13 cellular contexts compared by ENCODE assay signal in genomic region chr4:142350886-142351285, GRCh38.
A peak's percentile ranks its signal among the peaks of the same experiment; 100 is the strongest.
DNase-seq lines count a peak whose midpoint lies in the region; ATAC-seq and TF ChIP-seq lines count a peak whose summit lies in the region.
"Had no signal": no experiment of that assay in that cellular context is flagged by ENCODE, and none has a peak within 500 bp of the region (broad histone marks: within the 10 kb centered on the region; RNA-seq: fewer than 3 reads in every experiment).

No MANE protein-coding gene starts in this region.

- no peaks in the 10 kb centered on the region for H3K27me3 Mint-ChIP-seq in MCF 10A (ENCODE audit: insufficient read depth, unreplicated experiment)

- H3K4me1 ChIP-seq in mammary epithelial cell (ENCODE audit: insufficient read depth, low read length) (peaks cover 39% of the 10 kb centered on the region), Panc1 (ENCODE audit: control insufficient read depth, insufficient read depth, low read length) (peaks cover 11% of the 10 kb centered on the region; the same call in 1 of the 2 replicates), left ventricle myocardium inferior (peaks cover 94% of the 10 kb centered on the region), aorta (ENCODE audit: control insufficient read depth in 1 of 2, insufficient read depth in 2 of 2, low read length in 2 of 2) (peaks cover 8 to 10% of the 10 kb centered on the region in 2 donors), uterus (no peaks in the 10 kb centered on the region)

- BruUV-seq in mammary epithelial cell (replicated peaks; lab: Mats Ljungman, UMichigan): no TSS peak
- BruUV-seq in MCF 10A (replicated peaks; lab: Mats Ljungman, UMichigan): no TSS peak
- BruUV-seq in Panc1 (replicated peaks; lab: Mats Ljungman, UMichigan): no TSS peak

- H3K9ac ChIP-seq in mammary epithelial cell (ENCODE audit: insufficient read depth, low read length): no peak overlapping the region
- H3K9ac ChIP-seq: BLaER1 had no signal

- no peak overlapping the region for H3K4me3 Mint-ChIP-seq in MCF 10A (ENCODE audit: unreplicated experiment)
- H3K4me3 Mint-ChIP-seq: activated T-helper 1 cell treated with anti-CD3 and anti-CD28 coated beads, Interleukin-12 subunit alpha, Interleukin-12 subunit beta, Interleukin-2, Interleukin-4 antibody, amounts not matched to agents 30 ng/mL and 10 ng/mL and 1 ng/mL, durations not matched to agents 14 hours and 24 hours and 36 hours had no signal

- ATAC-seq in Panc1: no peak
- peak; percentile 39 for ATAC-seq in aorta (ENCODE audit: low FRiP score)
- ATAC-seq: GM12878 had no signal

- no peaks in the 10 kb centered on the region for H3K36me3 Mint-ChIP-seq in MCF 10A (ENCODE audit: insufficient read depth, unreplicated experiment)

- H3K9me3 ChIP-seq in mammary epithelial cell (replicated peaks; ENCODE audit: insufficient read depth, low read length) (no peaks in the 10 kb centered on the region), Panc1 (ENCODE audit: control insufficient read depth, insufficient read depth, low read depth, low read length) (no peaks in the 10 kb centered on the region), left ventricle myocardium inferior (replicated peaks) (no peaks in the 10 kb centered on the region), aorta (ENCODE audit: control insufficient read depth, low read length) (no peaks in the 10 kb centered on the region), uterus (no peaks in the 10 kb centered on the region), MG63 (no peaks in the 10 kb centered on the region)
- H3K9me3 ChIP-seq: BLaER1, upper lobe of left lung had no signal

- dilution Hi-C loops in mammary epithelial cell (cut with HindIII; ENCODE audit: low sequenced_read_pairs): no loop called here

- POLR2A ChIA-PET in MCF 10A (lab: Yijun Ruan, JAX): interaction anchor here (1.0 to 2.7 kb wide), 2 partner anchors 55 to 85 kb away, joined by 3 to 19 read pairs; no protein-coding TSS in a partner anchor
- POLR2A ChIA-PET in Panc1 (lab: Charles Lee): no interaction called here

- in situ Hi-C loops in mammary epithelial cell (cut with MboI; ENCODE audit: low sequenced_read_pairs in 2 of 2) (loop anchor here (10.0 to 25.0 kb wide), 3 partner anchors 54 to 494 kb away; partner anchors contain the start of gene INPP4B (in 2 of the 2)), Panc1 (cut with HindIII; ENCODE audit: low pct_unique_long_range_greater_than_20kb, low sequenced_read_pairs) (no loop called here)

- no peak overlapping the region for H3K4me3 ChIP-seq in mammary epithelial cell (replicated peaks in 1 of 3; ENCODE audit: insufficient read depth in 1 of 3, low read depth in 2 of 3, low read length in 3 of 3)
- no peak overlapping the region for H3K4me3 ChIP-seq in Panc1 (ENCODE audit: low read depth in 2 of 2, low read length in 2 of 2)
- no peak overlapping the region for H3K4me3 ChIP-seq in left ventricle myocardium inferior
- no peak overlapping the region for H3K4me3 ChIP-seq in aorta (ENCODE audit: low read length in 2 of 2)
- no peak overlapping the region for H3K4me3 ChIP-seq in uterus
- H3K4me3 ChIP-seq in MG63: no peak overlapping the region
- H3K4me3 ChIP-seq: BLaER1, GM12878, upper lobe of left lung had no signal

- H3K27ac Mint-ChIP-seq in MCF 10A (ENCODE audit: low read depth, unreplicated experiment): no peak overlapping the region
- H3K27ac Mint-ChIP-seq: activated T-helper 1 cell treated with anti-CD3 and anti-CD28 coated beads, Interleukin-12 subunit alpha, Interleukin-12 subunit beta, Interleukin-2, Interleukin-4 antibody, amounts not matched to agents 30 ng/mL and 10 ng/mL and 1 ng/mL, durations not matched to agents 14 hours and 24 hours and 36 hours had no signal

- H3K4me2 ChIP-seq in mammary epithelial cell (ENCODE audit: insufficient read depth, low read depth, low read length): peak overlapping the region; percentile 36
- H3K4me2 ChIP-seq: BLaER1 had no signal

- H3K9me3 Mint-ChIP-seq in MCF 10A (ENCODE audit: unreplicated experiment): no peaks in the 10 kb centered on the region
- H3K9me3 Mint-ChIP-seq: activated T-helper 1 cell treated with anti-CD3 and anti-CD28 coated beads, Interleukin-12 subunit alpha, Interleukin-12 subunit beta, Interleukin-2, Interleukin-4 antibody, amounts not matched to agents 30 ng/mL and 10 ng/mL and 1 ng/mL, durations not matched to agents 14 hours and 24 hours and 36 hours had no signal

- H3K36me3 ChIP-seq in mammary epithelial cell (ENCODE audit: insufficient read depth, low read length) (no peaks in the 10 kb centered on the region), Panc1 (ENCODE audit: control insufficient read depth, insufficient read depth, low read length) (no peaks in the 10 kb centered on the region), left ventricle myocardium inferior (no peaks in the 10 kb centered on the region), aorta (ENCODE audit: control insufficient read depth in 1 of 2, insufficient read depth in 2 of 2, low read length in 1 of 2) (no peaks in the 10 kb centered on the region), uterus (no peaks in the 10 kb centered on the region), MG63 (no peaks in the 10 kb centered on the region)
- H3K36me3 ChIP-seq: BLaER1, upper lobe of left lung had no signal

- DNase-seq in mammary epithelial cell: no peak
- DNase-seq in MCF 10A (ENCODE audit: unreplicated experiment): no peak
- DNase-seq in Panc1 (ENCODE audit: low read depth, low spot score): no peak
- no peak for DNase-seq in left ventricle myocardium inferior
- DNase-seq in aorta: no peak
- no peak for DNase-seq in uterus
- no peak for DNase-seq in MG63
- no peak for DNase-seq in C1 segment of cervical spinal cord (lab: John Stamatoyannopoulos, UW)
- DNase-seq: NCI-H526, upper lobe of left lung had no signal

- peaks cover 38% of the 10 kb centered on the region for H3K4me1 Mint-ChIP-seq in MCF 10A (ENCODE audit: insufficient read depth, unreplicated experiment)

- H3K27me3 ChIP-seq in mammary epithelial cell (ENCODE audit: insufficient read depth, low read length) (no peaks in the 10 kb centered on the region), Panc1 (ENCODE audit: control insufficient read depth, insufficient read depth, low read length) (no peaks in the 10 kb centered on the region), left ventricle myocardium inferior (ENCODE audit: low read depth) (no peaks in the 10 kb centered on the region), aorta (ENCODE audit: control insufficient read depth in 1 of 2, insufficient read depth in 2 of 2, low read length in 1 of 2) (no peaks in the 10 kb centered on the region), uterus (no peaks in the 10 kb centered on the region), MG63 (no peaks in the 10 kb centered on the region)
- H3K27me3 ChIP-seq: BLaER1, upper lobe of left lung had no signal

- TF ChIP-seq CTCF in mammary epithelial cell (conservative IDR thresholded peaks at IDR 0.05 in 1 of 2, IDR thresholded peaks at IDR 0.05 in 1 of 2; ENCODE audit: extremely low read depth in 1 of 2, insufficient read depth in 1 of 2, low read depth in 1 of 2, low read length in 2 of 2) (no peak), MCF 10A (IDR thresholded peaks at IDR 0.05; ENCODE audit: unreplicated experiment) (no peak), Panc1 (IDR thresholded peaks at IDR 0.05) (no peak), left ventricle myocardium inferior (IDR thresholded peaks at IDR 0.05; ENCODE audit: borderline replicate concordance) (no peak), uterus (IDR thresholded peaks at IDR 0.05) (no peak)

- H4K20me1 ChIP-seq in mammary epithelial cell (ENCODE audit: insufficient read depth, low read length): no peaks in the 10 kb centered on the region
- H4K20me1 ChIP-seq: BLaER1 had no signal

- intact Hi-C loops in mammary epithelial cell (cut with micrococcal nuclease): no loop called here
- intact Hi-C loops in MCF 10A (cut with micrococcal nuclease): loop anchor here (5.0 to 10.0 kb wide), 3 partner anchors 56 to 734 kb away; no protein-coding TSS in a partner anchor
- intact Hi-C loops in Panc1 (cut with micrococcal nuclease; ENCODE audit: unreplicated experiment): loop anchor here (5.0 kb wide), 1 partner anchor 486 kb away; no protein-coding TSS in a partner anchor
- intact Hi-C loops in left ventricle myocardium inferior (cut with micrococcal nuclease): no loop called here
- intact Hi-C loops in aorta (cut with DNase I): loop anchor here (5.0 to 10.0 kb wide), 6 partner anchors 214 to 496 kb away; partner anchors contain the start of gene INPP4B (in 1 of the 2)
- intact Hi-C loops in uterus (cut with DNase I; ENCODE audit: low total_unique reads): no loop called here

- H3K27ac ChIP-seq in mammary epithelial cell (ENCODE audit: insufficient read depth, low read depth, low read length): peak overlapping the region; percentile 0
- 0 out of 2 replicates have a peak overlapping the region, but pooled peaks have one; percentile 51 for H3K27ac ChIP-seq in Panc1 (ENCODE audit: low read length)
- H3K27ac ChIP-seq in left ventricle myocardium inferior (replicated peaks): peak overlapping the region; percentile 53
- H3K27ac ChIP-seq in aorta (ENCODE audit: low read depth in 1 of 2, low read length in 2 of 2): peak overlapping the region in 1 of 2 donors; percentile 33
- no peak overlapping the region for H3K27ac ChIP-seq in uterus
- H3K27ac ChIP-seq: BLaER1 had no signal

- TF ChIP-seq POLR2A in uterus (IDR thresholded peaks at IDR 0.05): no peak

- H2AFZ ChIP-seq in mammary epithelial cell (ENCODE audit: low read depth, low read length): no peak overlapping the region

- H3K79me2 ChIP-seq in mammary epithelial cell (ENCODE audit: insufficient read depth, low read length): peaks cover 98% of the 10 kb centered on the region

- CTCF ChIA-PET in mammary epithelial cell (lab: Charles Lee; ENCODE audit: low non-redundant PET): interaction anchor here (0.6 kb wide), 1 partner anchor 60 kb away, joined by 8 read pairs; no protein-coding TSS in a partner anchor
- CTCF ChIA-PET in MCF 10A (lab: Yijun Ruan, JAX): interaction anchor here (0.6 to 2.3 kb wide), 8 partner anchors 12 to 1005 kb away, joined by 3 to 7 read pairs (median 3); no protein-coding TSS in a partner anchor
- CTCF ChIA-PET in Panc1 (lab: Charles Lee): no interaction called here

Comparison
In these comparisons a context has a peak if more than half of its experiments do, and no peak if none do; other contexts are left out.
1. intact Hi-C loops: an anchor here in MCF 10A (5.0 to 10.0 kb wide), Panc1 (5.0 kb wide) and aorta (5.0 to 10.0 kb wide); none called in mammary epithelial cell, left ventricle myocardium inferior and uterus.
2. H3K27ac ChIP-seq: peak in mammary epithelial cell (single experiment), Panc1 (single experiment) and left ventricle myocardium inferior (single experiment); none in uterus (0 of 2).